In the genomic region with DNA sequence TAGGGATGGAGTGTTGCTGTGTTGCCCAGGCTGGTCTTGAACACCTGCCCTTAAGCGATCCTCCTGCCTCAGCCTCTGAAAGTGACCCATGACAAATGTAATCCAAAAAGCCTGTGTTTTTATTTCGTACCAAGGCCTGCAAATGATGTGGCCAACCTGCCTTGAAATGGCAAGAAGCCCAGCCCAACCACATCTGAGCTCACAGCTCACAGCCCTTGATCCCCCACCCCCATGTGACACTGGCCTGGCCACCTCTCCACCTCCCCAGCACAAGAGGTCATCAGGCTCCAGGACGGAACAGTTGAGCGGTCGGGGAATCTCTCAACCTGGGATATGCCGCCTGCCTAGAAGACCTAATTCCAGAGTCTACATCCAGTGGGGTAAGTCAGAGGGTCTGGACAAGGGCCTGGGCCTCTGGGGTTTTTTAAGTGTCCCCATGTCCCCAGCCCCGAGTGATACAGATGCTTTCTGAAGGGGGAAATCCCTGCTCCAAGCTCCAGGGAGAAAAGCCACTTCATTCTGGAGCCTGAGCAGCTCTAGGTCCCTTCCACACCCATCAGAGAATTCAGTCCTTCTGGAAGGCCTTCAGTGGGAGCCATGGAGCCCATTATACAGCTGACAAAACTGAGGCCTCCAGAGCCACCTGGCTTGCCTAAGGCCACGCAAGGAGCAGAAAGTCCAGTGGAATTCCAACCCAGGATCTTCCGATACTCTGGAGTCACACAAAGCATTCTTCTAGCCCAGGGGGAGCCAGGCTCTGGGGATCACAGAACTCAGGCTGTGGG, we compare ENCODE assay signal across 18 cellular contexts.
DNase-seq lines count a peak whose midpoint lies in the region; ATAC-seq, FAIRE-seq and TF ChIP-seq lines count a peak whose summit lies in the region.
"Had no signal": no experiment of that assay in that cellular context is flagged by ENCODE, and none has a peak within 500 bp of the region (broad histone marks: within the 10 kb centered on the region; RNA-seq: fewer than 3 reads in every experiment).

No MANE protein-coding gene starts in this region.

- no peak overlapping the region for H3K23ac ChIP-seq in H1 (ENCODE audit: insufficient read length)
- H3K23ac ChIP-seq in neuronal stem cell (ENCODE audit: low read depth, low read length, poor library complexity): no peak overlapping the region

- no peak overlapping the region for H4K91ac ChIP-seq in H1 (replicated peaks; ENCODE audit: insufficient read length, low read length)
- H4K91ac ChIP-seq in neuronal stem cell (ENCODE audit: low read depth, low read length, poor library complexity): no peak overlapping the region

- H2AFZ ChIP-seq in H1 (ENCODE audit: low read length): no peak overlapping the region
- no peak overlapping the region for H2AFZ ChIP-seq in neuronal stem cell (ENCODE audit: low read length)

- no peaks in the 10 kb centered on the region for H3K36me3 ChIP-seq in HEK293 (ENCODE audit: control insufficient read depth in 2 of 2, insufficient read depth in 1 of 2, low read length in 2 of 2)
- H3K36me3 ChIP-seq in H1 (ENCODE audit: control insufficient read depth in 2 of 4, insufficient read depth in 4 of 4, low read length in 3 of 4): peaks cover 0 to 2% (median under 1%) of the 10 kb centered on the region in 4 experiments; a peak in 2 of 8 replicates
- no peaks in the 10 kb centered on the region for H3K36me3 ChIP-seq in neuronal stem cell (replicated peaks in 1 of 2; ENCODE audit: control insufficient read depth in 2 of 2, insufficient read depth in 2 of 2, low read length in 2 of 2)
- H3K36me3 ChIP-seq in transverse colon: no peaks in the 10 kb centered on the region
- H3K36me3 ChIP-seq: HAP-1 had no signal

- intact Hi-C loops in transverse colon (cut with DNase I; ENCODE audit: low total_unique reads): no loop called here

- H3K4me3 ChIP-seq in HEK293 (ENCODE audit: low read depth, low read length): no peak overlapping the region
- no peak overlapping the region for H3K4me3 ChIP-seq in H1 (ENCODE audit: extremely low read depth in 1 of 4, insufficient read depth in 2 of 4, low read depth in 3 of 4, low read length in 4 of 4)
- no peak overlapping the region for H3K4me3 ChIP-seq in neuronal stem cell (ENCODE audit: low read length in 2 of 2)
- no peak overlapping the region for H3K4me3 ChIP-seq in transverse colon
- H3K4me3 ChIP-seq: A549, HAP-1 had no signal

- no peak overlapping the region for H2BK15ac ChIP-seq in H1 (ENCODE audit: low read length)
- H2BK15ac ChIP-seq in neuronal stem cell (ENCODE audit: low read length): peak overlapping the region; percentile 6

- no peak overlapping the region for H2AK5ac ChIP-seq in H1 (ENCODE audit: low read depth, low read length)
- peak overlapping the region; percentile 30 for H2AK5ac ChIP-seq in neuronal stem cell (ENCODE audit: low read depth, low read length)

- no peak for TF ChIP-seq RAD21 in H1 (IDR thresholded peaks at IDR 0.05 in 1 of 2, conservative IDR thresholded peaks at IDR 0.05 in 1 of 2; ENCODE audit: low read depth in 2 of 2, low read length in 2 of 2)

- peaks cover 28% of the 10 kb centered on the region for H3K79me1 ChIP-seq in H1 (ENCODE audit: low read depth, low read length)
- no peaks in the 10 kb centered on the region for H3K79me1 ChIP-seq in neuronal stem cell (ENCODE audit: low read depth, low read length)

- no peak overlapping the region for H2BK120ac ChIP-seq in H1 (replicated peaks; ENCODE audit: low read depth, low read length)
- no peak overlapping the region for H2BK120ac ChIP-seq in neuronal stem cell (ENCODE audit: low read depth, low read length)

- H3K4me1 ChIP-seq in HEK293 (ENCODE audit: control insufficient read depth, insufficient read depth, low read length) (peaks cover 5% of the 10 kb centered on the region; the same call in 1 of the 2 replicates), H1 (replicated peaks in 1 of 4; ENCODE audit: control insufficient read depth in 3 of 4, insufficient read depth in 4 of 4, low read length in 3 of 4) (peaks cover 5 to 25% (median 14%) of the 10 kb centered on the region in 4 experiments), neuronal stem cell (ENCODE audit: control insufficient read depth in 2 of 2, insufficient read depth in 1 of 2, low read depth in 1 of 2, low read length in 2 of 2) (peaks cover 6 to 18% of the 10 kb centered on the region in 2 donors), transverse colon (peaks cover 0 to 11% (median 3%) of the 10 kb centered on the region in 4 donors)

- POLR2A ChIA-PET in HEK293 (lab: Yijun Ruan, JAX): no interaction called here
- POLR2A ChIA-PET in H1 (lab: Charles Lee; ENCODE audit: partially characterized antibody): interaction anchor here (1.1 kb wide), 1 partner anchor 50 kb away, joined by 4 read pairs; no protein-coding TSS in a partner anchor

- H3K14ac ChIP-seq in H1 (ENCODE audit: insufficient read length): no peak overlapping the region
- H3K14ac ChIP-seq in neuronal stem cell (ENCODE audit: low read length): no peak overlapping the region

- no peak overlapping the region for H3K4me2 ChIP-seq in H1 (ENCODE audit: insufficient read depth in 1 of 2, low read depth in 2 of 2, low read length in 2 of 2)
- H3K4me2 ChIP-seq in neuronal stem cell (ENCODE audit: insufficient read depth, low read length, poor library complexity, severe bottlenecking): no peak overlapping the region
- H3K4me2 ChIP-seq: A549 had no signal

- H3K79me2 ChIP-seq in H1 (ENCODE audit: control insufficient read depth in 1 of 2, insufficient read depth in 2 of 2, low read length in 2 of 2): peaks cover 2 to 78% of the 10 kb centered on the region in 2 experiments; a peak in 3 of 4 replicates

- H4K5ac ChIP-seq in H1 (ENCODE audit: insufficient read length, low read depth, low read length): no peak overlapping the region

- H3K9me3 ChIP-seq in HEK293 (ENCODE audit: control insufficient read depth, insufficient read depth, low read depth, low read length) (no peaks in the 10 kb centered on the region), H1 (ENCODE audit: insufficient read depth in 2 of 2, low read depth in 1 of 2, low read length in 1 of 2) (no peaks in the 10 kb centered on the region; a peak in 1 of 4 replicates), neuronal stem cell (replicated peaks in 1 of 2; ENCODE audit: control insufficient read depth in 2 of 2, insufficient read depth in 1 of 2, low read depth in 1 of 2, low read length in 2 of 2) (peaks cover 0 to 4% of the 10 kb centered on the region in 2 donors), transverse colon (no peaks in the 10 kb centered on the region)
- H3K9me3 ChIP-seq: A549, HAP-1 had no signal

- H3K27ac ChIP-seq in HEK293 (ENCODE audit: extremely low read depth, low read depth, low read length) (no peak overlapping the region), H1 (ENCODE audit: low read depth, low read length) (no peak overlapping the region), neuronal stem cell (replicated peaks; ENCODE audit: low read length) (no peak overlapping the region), transverse colon (no peak overlapping the region)
- H3K27ac ChIP-seq: A549 had no signal

- H3K23me2 ChIP-seq in H1 (ENCODE audit: low read depth, low read length): no peaks in the 10 kb centered on the region

- TF ChIP-seq EP300 in H1 (IDR thresholded peaks at IDR 0.05; ENCODE audit: borderline replicate concordance in 1 of 2, low read depth in 2 of 2, low read length in 2 of 2) (no peak), transverse colon (IDR thresholded peaks at IDR 0.05; ENCODE audit: low read depth) (no peak)

- H2BK20ac ChIP-seq in H1 (ENCODE audit: low read length): no peak overlapping the region

- H3K56ac ChIP-seq in H1 (replicated peaks; ENCODE audit: insufficient read length, low read depth, low read length): no peak overlapping the region

- WGBS in H1 (ENCODE audit: extremely low coverage in 1 of 2, insufficient coverage in 1 of 2, insufficient read length in 1 of 2, insufficient replicate concordance in 2 of 2, low coverage in 1 of 2, low lambda C conversion rate in 2 of 2, missing lambda C conversion rate in 1 of 2), 2 experiments: 91% methylated on average over 9 of the region's 9 CpGs; no CpG with 5 or more reads in 1 of the 2 experiments
- WGBS in neuronal stem cell (ENCODE audit: extremely low coverage in 2 of 2, insufficient read length in 2 of 2, insufficient replicate concordance in 1 of 2), 2 donors: no CpG with 5 or more reads among the region's 9 CpGs
- WGBS in transverse colon (ENCODE audit: low coverage in 1 of 2), 2 donors: 82% methylated on average over 9 of the region's 9 CpGs; no CpG with 5 or more reads in 1 of the 2 donors

- H2BK5ac ChIP-seq in H1 (ENCODE audit: low read depth, low read length) (no peak overlapping the region), neuronal stem cell (ENCODE audit: low read length) (no peak overlapping the region)

- H3K18ac ChIP-seq in H1 (ENCODE audit: extremely low read depth, low read length): no peak overlapping the region
- H3K18ac ChIP-seq in neuronal stem cell (ENCODE audit: low read length): peak overlapping the region; percentile 74

- no peaks in the 10 kb centered on the region for H3K27me3 ChIP-seq in H1 (replicated peaks in 1 of 4; ENCODE audit: control insufficient read depth in 3 of 4, extremely low read depth in 1 of 4, insufficient read depth in 3 of 4, low read length in 3 of 4)
- H3K27me3 ChIP-seq in neuronal stem cell (ENCODE audit: control insufficient read depth in 3 of 3, insufficient read depth in 3 of 3, low read depth in 1 of 3, low read length in 3 of 3): no peaks in the 10 kb centered on the region
- no peaks in the 10 kb centered on the region for H3K27me3 ChIP-seq in transverse colon

- H3K4ac ChIP-seq in H1 (replicated peaks; ENCODE audit: insufficient read length, low read depth, low read length) (no peak overlapping the region), neuronal stem cell (ENCODE audit: low read length) (no peak overlapping the region)

- CTCF ChIA-PET in HEK293 (lab: Yijun Ruan, JAX) (no interaction called here), H1 (lab: Charles Lee; ENCODE audit: partially characterized antibody) (interaction anchor here (0.7 to 1.1 kb wide), 5 partner anchors 8 to 49 kb away, joined by 3 to 5 read pairs (median 3); no protein-coding TSS in a partner anchor)

- H3K9ac ChIP-seq in H1 (replicated peaks in 1 of 4; ENCODE audit: extremely low read depth in 1 of 4, low read depth in 3 of 4, low read length in 3 of 4) (no peak overlapping the region), neuronal stem cell (ENCODE audit: low read depth, low read length, poor library complexity) (no peak overlapping the region)

- TF ChIP-seq CTCF in HEK293 (tag by site-specific recombination; IDR thresholded peaks at IDR 0.05) (no peak), H1 (IDR thresholded peaks at IDR 0.05; ENCODE audit: control extremely low read depth in 1 of 3, insufficient read depth in 1 of 3, low read depth in 1 of 3, low read length in 3 of 3) (no peak), transverse colon (IDR thresholded peaks at IDR 0.05) (no peak)

- no peak for ATAC-seq in HG02678 (IDR thresholded peaks at IDR 0.05; ENCODE audit: unreplicated experiment)
- ATAC-seq: A549 had no signal

- in situ Hi-C loops in Caki2 (cut with HindIII; ENCODE audit: low pct_unique_long_range_greater_than_20kb, low sequenced_read_pairs) (no loop called here), transverse colon (cut with MboI; ENCODE audit: low pct_ligation_motif_present in 1 of 4, low pct_unique_long_range_greater_than_20kb in 1 of 4, low sequenced_read_pairs in 3 of 4) (no loop called here)

- TF ChIP-seq POLR2A in H1 (IDR thresholded peaks at IDR 0.05; ENCODE audit: control extremely low read depth in 1 of 2, low read depth in 2 of 2, low read length in 2 of 2) (no peak), transverse colon (IDR thresholded peaks at IDR 0.05) (no peak)

- peak; percentile 52 for DNase-seq in Caki2 (ENCODE audit: low read depth)
- DNase-seq in H1 (ENCODE audit: low read depth in 1 of 2, low spot score in 2 of 2): no peak
- DNase-seq in neuronal stem cell (ENCODE audit: low spot score): no peak
- no peak for DNase-seq in transverse colon
- no peak for DNase-seq in COLO668 (lab: John Stamatoyannopoulos, UW; ENCODE audit: unreplicated experiment)
- DNase-seq: C1 segment of cervical spinal cord, DMS153, EL, MV-4-11, NCI-H1417, NCI-H1930, NCI-H2171, NCI-H446, NCI-H69 had no signal

- H4K8ac ChIP-seq in H1 (ENCODE audit: extremely low read depth, insufficient read depth, low read length): peak overlapping the region; percentile 62; the same call in 1 of the 2 replicates
- no peak overlapping the region for H4K8ac ChIP-seq in neuronal stem cell (ENCODE audit: low read depth, low read length)

- H2BK12ac ChIP-seq in H1 (ENCODE audit: low read depth, low read length): no peak overlapping the region
- peak overlapping the region; percentile 5 for H2BK12ac ChIP-seq in neuronal stem cell (ENCODE audit: low read length)

- peaks cover 0 to 4% of the 10 kb centered on the region in 2 experiments for H4K20me1 ChIP-seq in H1 (replicated peaks in 1 of 2; ENCODE audit: control insufficient read depth in 1 of 2, insufficient read depth in 2 of 2, low read length in 2 of 2)

- no peak for FAIRE-seq in H1 (lab: Jason Lieb, UNC)
- FAIRE-seq: A549 had no signal
